Comparison of ENCODE assay signal across 1 cellular context in the genomic region with DNA sequence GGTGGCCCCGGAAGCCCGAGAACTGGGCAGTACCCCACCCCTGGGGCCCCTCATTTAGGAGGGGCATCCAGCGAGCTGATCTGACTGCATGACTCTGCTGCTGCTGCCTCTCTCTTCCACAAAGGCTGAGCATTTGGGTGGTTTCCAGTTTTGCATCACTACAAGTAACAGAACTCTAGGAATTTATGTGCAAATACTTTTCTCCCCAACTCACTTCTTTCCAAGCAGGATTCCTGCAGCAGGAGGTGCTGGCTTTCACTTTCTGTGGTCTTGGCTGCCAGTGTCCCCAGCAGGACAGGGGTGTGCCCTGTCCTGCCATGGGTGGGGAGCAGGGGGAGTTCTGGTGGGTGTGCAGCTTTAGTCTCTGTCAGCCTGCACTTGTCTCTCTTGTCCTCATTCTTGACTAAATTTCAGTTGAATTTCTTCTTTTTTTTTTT.
A peak's percentile ranks its signal among the peaks of the same experiment; 100 is the strongest.
TF ChIP-seq lines count a peak whose summit lies in the region.

No MANE protein-coding gene starts in this region.

TF ChIP-seq in HepG2, 621 proteins besides CTCF, POLR2A, EP300 and RAD21:
- TF ChIP-seq, protein P1, sequence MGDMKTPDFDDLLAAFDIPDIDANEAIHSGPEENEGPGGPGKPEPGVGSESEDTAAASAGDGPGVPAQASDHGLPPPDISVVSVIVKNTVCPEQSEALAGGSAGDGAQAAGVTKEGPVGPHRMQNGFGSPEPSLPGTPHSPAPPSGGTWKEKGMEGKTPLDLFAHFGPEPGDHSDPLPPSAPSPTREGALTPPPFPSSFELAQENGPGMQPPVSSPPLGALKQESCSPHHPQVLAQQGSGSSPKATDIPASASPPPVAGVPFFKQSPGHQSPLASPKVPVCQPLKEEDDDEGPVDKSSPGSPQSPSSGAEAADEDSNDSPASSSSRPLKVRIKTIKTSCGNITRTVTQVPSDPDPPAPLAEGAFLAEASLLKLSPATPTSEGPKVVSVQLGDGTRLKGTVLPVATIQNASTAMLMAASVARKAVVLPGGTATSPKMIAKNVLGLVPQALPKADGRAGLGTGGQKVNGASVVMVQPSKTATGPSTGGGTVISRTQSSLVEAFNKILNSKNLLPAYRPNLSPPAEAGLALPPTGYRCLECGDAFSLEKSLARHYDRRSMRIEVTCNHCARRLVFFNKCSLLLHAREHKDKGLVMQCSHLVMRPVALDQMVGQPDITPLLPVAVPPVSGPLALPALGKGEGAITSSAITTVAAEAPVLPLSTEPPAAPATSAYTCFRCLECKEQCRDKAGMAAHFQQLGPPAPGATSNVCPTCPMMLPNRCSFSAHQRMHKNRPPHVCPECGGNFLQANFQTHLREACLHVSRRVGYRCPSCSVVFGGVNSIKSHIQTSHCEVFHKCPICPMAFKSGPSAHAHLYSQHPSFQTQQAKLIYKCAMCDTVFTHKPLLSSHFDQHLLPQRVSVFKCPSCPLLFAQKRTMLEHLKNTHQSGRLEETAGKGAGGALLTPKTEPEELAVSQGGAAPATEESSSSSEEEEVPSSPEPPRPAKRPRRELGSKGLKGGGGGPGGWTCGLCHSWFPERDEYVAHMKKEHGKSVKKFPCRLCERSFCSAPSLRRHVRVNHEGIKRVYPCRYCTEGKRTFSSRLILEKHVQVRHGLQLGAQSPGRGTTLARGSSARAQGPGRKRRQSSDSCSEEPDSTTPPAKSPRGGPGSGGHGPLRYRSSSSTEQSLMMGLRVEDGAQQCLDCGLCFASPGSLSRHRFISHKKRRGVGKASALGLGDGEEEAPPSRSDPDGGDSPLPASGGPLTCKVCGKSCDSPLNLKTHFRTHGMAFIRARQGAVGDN (CRISPR knock-in tag; IDR thresholded peaks at IDR 0.05): peak; percentile 28; the same call in 1 of the 2 replicates
- TF ChIP-seq BCL6 (CRISPR knock-in tag; IDR thresholded peaks at IDR 0.05) (peak; percentile 95), HIVEP1 (CRISPR knock-in tag; IDR thresholded peaks at IDR 0.05) (no peak), NRL (CRISPR knock-in tag; IDR thresholded peaks at IDR 0.05; ENCODE audit: borderline replicate concordance) (0 out of 2 replicates have a peak, but pooled peaks have one; percentile 34), NFRKB (IDR thresholded peaks at IDR 0.05) (no peak), RELA (CRISPR knock-in tag; IDR thresholded peaks at IDR 0.05) (peak; percentile 99)
